25 cellular contexts compared by ENCODE assay signal in genomic region chrX:96405842-96406241, GRCh38.
"Had no signal": no experiment of that assay in that cellular context is flagged by ENCODE, and none has a peak within 500 bp of the region (broad histone marks: within the 10 kb centered on the region; RNA-seq: fewer than 3 reads in every experiment).

No MANE protein-coding gene starts in this region.

- H3K9me3 Mint-ChIP-seq: activated naive CD4-positive, alpha-beta T cell treated with anti-CD3 and anti-CD28 coated beads, Interleukin-2, amount 50 U/mL, for 72 hours; memory B cell; stimulated activated memory B cell treated with anti-CD40 and anti-IgM and Interleukin-4, amounts not matched to agents 10 μg/mL and 1 μg/mL and 100 μg/mL, for 72 hours had no signal

- H3K4me3 Mint-ChIP-seq: memory B cell; stimulated activated memory B cell treated with anti-CD40 and anti-IgM and Interleukin-4, amounts not matched to agents 10 μg/mL and 1 μg/mL and 100 μg/mL, for 72 hours had no signal

- DNase-seq: activated gamma-delta T cell treated with Interleukin-2 at 50 U/mL for 16 hours; activated T-cell treated with anti-CD3 and anti-CD28 coated beads, Interleukin-2, amount 50 U/mL, for 1 hour; adrenal gland; brain microvascular endothelial cell; central memory CD4-positive, alpha-beta T cell; dermis blood vessel endothelial cell; effector CD8-positive, alpha-beta T cell; erythroblast; foreskin fibroblast; mucosa of descending colon; nucleus accumbens; posterior cingulate gyrus; small intestine; stimulated activated CD4-positive, alpha-beta T cell treated with anti-CD3 and anti-CD28 coated beads, Interleukin-15, amount 100 ng/mL, for 24 hours; stomach; WERI-Rb-1 had no signal

- H3K36me3 ChIP-seq: adrenal gland, ascending aorta, brain microvascular endothelial cell, stomach, suprapubic skin, tibial nerve, WERI-Rb-1 had no signal

- H3K27me3 ChIP-seq: ascending aorta, brain microvascular endothelial cell, stomach, suprapubic skin, tibial nerve had no signal

- H3K4me1 ChIP-seq: adrenal gland, ascending aorta had no signal

- H3K9me3 ChIP-seq: adrenal gland, ascending aorta, mucosa of descending colon, stomach, suprapubic skin, tibial nerve had no signal

- H3K4me3 ChIP-seq: adrenal gland, ascending aorta, mucosa of descending colon, stomach, suprapubic skin, tibial nerve had no signal

- H3K4me1 Mint-ChIP-seq: memory B cell; stimulated activated memory B cell treated with anti-CD40 and anti-IgM and Interleukin-4, amounts not matched to agents 10 μg/mL and 1 μg/mL and 100 μg/mL, for 72 hours had no signal

- H3K27ac ChIP-seq: adrenal gland, ascending aorta, brain microvascular endothelial cell, stomach, suprapubic skin, tibial nerve, WERI-Rb-1 had no signal

- H3K27ac Mint-ChIP-seq: activated naive CD4-positive, alpha-beta T cell treated with anti-CD3 and anti-CD28 coated beads, Interleukin-2, amount 50 U/mL, for 72 hours; memory B cell; stimulated activated memory B cell treated with anti-CD40 and anti-IgM and Interleukin-4, amounts not matched to agents 10 μg/mL and 1 μg/mL and 100 μg/mL, for 72 hours had no signal

- H3K27me3 Mint-ChIP-seq: stimulated activated memory B cell treated with anti-CD40 and anti-IgM and Interleukin-4, amounts not matched to agents 10 μg/mL and 1 μg/mL and 100 μg/mL, for 72 hours had no signal

- FAIRE-seq: islet of Langerhans, small intestine, urothelium cell line had no signal

- ATAC-seq: activated naive CD4-positive, alpha-beta T cell treated with anti-CD3 and anti-CD28 coated beads, Interleukin-2, amount 50 U/mL, for 72 hours; mucosa of descending colon; sciatic nerve; stimulated activated memory B cell treated with anti-CD40 and anti-IgM and Interleukin-4, amounts not matched to agents 10 μg/mL and 1 μg/mL and 100 μg/mL, for 72 hours had no signal

- H3K36me3 Mint-ChIP-seq: activated naive CD4-positive, alpha-beta T cell treated with anti-CD3 and anti-CD28 coated beads, Interleukin-2, amount 50 U/mL, for 72 hours; memory B cell; stimulated activated memory B cell treated with anti-CD40 and anti-IgM and Interleukin-4, amounts not matched to agents 10 μg/mL and 1 μg/mL and 100 μg/mL, for 72 hours had no signal
